1 cellular context compared by ENCODE assay signal in the genomic region with DNA sequence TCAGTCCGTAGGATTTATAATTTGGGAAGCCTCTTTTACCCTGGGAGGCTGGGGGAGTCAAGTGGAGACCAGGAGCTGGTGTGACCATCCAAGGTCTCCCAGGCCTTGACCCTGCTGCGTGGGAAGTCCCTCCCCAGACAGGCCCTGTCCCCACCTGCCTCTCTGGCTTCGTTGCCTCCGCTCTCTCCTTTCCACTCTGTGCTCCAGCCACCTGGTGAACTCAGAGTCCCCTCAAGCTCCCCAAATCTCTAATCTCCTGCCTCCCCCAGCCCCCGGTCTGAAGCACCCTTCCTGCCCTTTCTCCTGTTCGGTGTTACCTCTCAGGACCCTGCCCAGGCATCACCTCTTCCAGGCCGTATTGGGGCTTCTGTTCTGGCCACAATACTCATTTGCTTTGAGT.
TF ChIP-seq lines count a peak whose summit lies in the region.

No MANE protein-coding gene starts in this region.

TF ChIP-seq in GM23338, 12 proteins besides CTCF, POLR2A, EP300 and RAD21 (continued from another document):
- TF ChIP-seq, protein P1, sequence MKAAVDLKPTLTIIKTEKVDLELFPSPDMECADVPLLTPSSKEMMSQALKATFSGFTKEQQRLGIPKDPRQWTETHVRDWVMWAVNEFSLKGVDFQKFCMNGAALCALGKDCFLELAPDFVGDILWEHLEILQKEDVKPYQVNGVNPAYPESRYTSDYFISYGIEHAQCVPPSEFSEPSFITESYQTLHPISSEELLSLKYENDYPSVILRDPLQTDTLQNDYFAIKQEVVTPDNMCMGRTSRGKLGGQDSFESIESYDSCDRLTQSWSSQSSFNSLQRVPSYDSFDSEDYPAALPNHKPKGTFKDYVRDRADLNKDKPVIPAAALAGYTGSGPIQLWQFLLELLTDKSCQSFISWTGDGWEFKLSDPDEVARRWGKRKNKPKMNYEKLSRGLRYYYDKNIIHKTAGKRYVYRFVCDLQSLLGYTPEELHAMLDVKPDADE (IDR thresholded peaks at IDR 0.05): no peak
- no peak for TF ChIP-seq NANOG (IDR thresholded peaks at IDR 0.05; ENCODE audit: borderline replicate concordance)
- TF ChIP-seq EZH2phosphoT487 (IDR thresholded peaks at IDR 0.05; ENCODE audit: unreplicated experiment): no peak
- TF ChIP-seq STAT1 (IDR thresholded peaks at IDR 0.05; ENCODE audit: unreplicated experiment): no peak
- TF ChIP-seq, protein P2, sequence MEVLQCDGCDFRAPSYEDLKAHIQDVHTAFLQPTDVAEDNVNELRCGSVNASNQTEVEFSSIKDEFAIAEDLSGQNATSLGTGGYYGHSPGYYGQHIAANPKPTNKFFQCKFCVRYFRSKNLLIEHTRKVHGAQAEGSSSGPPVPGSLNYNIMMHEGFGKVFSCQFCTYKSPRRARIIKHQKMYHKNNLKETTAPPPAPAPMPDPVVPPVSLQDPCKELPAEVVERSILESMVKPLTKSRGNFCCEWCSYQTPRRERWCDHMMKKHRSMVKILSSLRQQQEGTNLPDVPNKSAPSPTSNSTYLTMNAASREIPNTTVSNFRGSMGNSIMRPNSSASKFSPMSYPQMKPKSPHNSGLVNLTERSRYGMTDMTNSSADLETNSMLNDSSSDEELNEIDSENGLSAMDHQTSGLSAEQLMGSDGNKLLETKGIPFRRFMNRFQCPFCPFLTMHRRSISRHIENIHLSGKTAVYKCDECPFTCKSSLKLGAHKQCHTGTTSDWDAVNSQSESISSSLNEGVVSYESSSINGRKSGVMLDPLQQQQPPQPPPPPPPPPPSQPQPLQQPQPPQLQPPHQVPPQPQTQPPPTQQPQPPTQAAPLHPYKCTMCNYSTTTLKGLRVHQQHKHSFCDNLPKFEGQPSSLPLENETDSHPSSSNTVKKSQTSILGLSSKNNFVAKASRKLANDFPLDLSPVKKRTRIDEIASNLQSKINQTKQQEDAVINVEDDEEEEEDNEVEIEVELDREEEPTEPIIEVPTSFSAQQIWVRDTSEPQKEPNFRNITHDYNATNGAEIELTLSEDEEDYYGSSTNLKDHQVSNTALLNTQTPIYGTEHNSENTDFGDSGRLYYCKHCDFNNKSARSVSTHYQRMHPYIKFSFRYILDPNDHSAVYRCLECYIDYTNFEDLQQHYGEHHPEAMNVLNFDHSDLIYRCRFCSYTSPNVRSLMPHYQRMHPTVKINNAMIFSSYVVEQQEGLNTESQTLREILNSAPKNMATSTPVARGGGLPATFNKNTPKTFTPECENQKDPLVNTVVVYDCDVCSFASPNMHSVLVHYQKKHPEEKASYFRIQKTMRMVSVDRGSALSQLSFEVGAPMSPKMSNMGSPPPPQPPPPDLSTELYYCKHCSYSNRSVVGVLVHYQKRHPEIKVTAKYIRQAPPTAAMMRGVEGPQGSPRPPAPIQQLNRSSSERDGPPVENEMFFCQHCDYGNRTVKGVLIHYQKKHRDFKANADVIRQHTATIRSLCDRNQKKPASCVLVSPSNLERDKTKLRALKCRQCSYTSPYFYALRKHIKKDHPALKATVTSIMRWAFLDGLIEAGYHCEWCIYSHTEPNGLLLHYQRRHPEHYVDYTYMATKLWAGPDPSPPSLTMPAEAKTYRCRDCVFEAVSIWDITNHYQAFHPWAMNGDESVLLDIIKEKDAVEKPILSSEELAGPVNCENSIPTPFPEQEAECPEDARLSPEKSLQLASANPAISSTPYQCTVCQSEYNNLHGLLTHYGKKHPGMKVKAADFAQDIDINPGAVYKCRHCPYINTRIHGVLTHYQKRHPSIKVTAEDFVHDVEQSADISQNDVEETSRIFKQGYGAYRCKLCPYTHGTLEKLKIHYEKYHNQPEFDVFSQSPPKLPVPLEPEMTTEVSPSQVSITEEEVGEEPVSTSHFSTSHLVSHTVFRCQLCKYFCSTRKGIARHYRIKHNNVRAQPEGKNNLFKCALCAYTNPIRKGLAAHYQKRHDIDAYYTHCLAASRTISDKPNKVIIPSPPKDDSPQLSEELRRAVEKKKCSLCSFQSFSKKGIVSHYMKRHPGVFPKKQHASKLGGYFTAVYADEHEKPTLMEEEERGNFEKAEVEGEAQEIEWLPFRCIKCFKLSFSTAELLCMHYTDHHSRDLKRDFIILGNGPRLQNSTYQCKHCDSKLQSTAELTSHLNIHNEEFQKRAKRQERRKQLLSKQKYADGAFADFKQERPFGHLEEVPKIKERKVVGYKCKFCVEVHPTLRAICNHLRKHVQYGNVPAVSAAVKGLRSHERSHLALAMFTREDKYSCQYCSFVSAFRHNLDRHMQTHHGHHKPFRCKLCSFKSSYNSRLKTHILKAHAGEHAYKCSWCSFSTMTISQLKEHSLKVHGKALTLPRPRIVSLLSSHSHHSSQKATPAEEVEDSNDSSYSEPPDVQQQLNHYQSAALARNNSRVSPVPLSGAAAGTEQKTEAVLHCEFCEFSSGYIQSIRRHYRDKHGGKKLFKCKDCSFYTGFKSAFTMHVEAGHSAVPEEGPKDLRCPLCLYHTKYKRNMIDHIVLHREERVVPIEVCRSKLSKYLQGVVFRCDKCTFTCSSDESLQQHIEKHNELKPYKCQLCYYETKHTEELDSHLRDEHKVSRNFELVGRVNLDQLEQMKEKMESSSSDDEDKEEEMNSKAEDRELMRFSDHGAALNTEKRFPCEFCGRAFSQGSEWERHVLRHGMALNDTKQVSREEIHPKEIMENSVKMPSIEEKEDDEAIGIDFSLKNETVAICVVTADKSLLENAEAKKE (CRISPR knock-in tag; IDR thresholded peaks at IDR 0.05): no peak
